In the genomic region with DNA sequence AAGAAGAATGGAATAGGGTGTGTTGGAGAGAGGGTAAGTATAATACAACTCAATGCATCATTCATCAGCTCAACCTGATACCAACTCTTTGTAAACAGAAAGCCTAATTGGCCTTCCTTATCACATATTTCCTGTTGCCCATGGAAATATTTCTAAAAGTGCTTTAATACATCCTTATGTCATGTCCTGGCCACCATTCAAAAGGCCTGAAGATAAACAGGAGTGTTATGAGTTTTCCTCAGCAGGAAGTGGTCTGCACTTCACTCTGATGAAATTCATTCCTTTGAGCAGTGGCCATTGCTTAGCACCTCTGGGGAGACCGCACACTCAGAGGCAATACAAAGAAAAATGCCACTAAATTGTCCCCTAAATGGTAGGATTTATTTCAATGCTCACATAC, we compare ENCODE assay signal across 22 cellular contexts.
DNase-seq lines count a peak whose midpoint lies in the region; TF ChIP-seq lines count a peak whose summit lies in the region.
"Had no signal": no experiment of that assay in that cellular context is flagged by ENCODE, and none has a peak within 500 bp of the region (broad histone marks: within the 10 kb centered on the region; RNA-seq: fewer than 3 reads in every experiment).

No MANE protein-coding gene starts in this region.

- no peak overlapping the region for H4K91ac ChIP-seq in mesenchymal stem cell (ENCODE audit: low read length)

- no peak overlapping the region for H3K23ac ChIP-seq in mesenchymal stem cell (ENCODE audit: low read length in 2 of 2)

- no peaks in the 10 kb centered on the region for H3K9me3 ChIP-seq in Loucy (ENCODE audit: insufficient read depth, low read depth, low read length)
- H3K9me3 ChIP-seq in mesenchymal stem cell (ENCODE audit: control insufficient read depth, low read length): no peaks in the 10 kb centered on the region
- H3K9me3 ChIP-seq: HAP-1, ovary, sigmoid colon, testis had no signal

- H3K14ac ChIP-seq in mesenchymal stem cell (ENCODE audit: low read length in 2 of 2): no peak overlapping the region

- H3K36me3 ChIP-seq in Loucy (ENCODE audit: insufficient read depth, low read length) (no peaks in the 10 kb centered on the region), mesenchymal stem cell (ENCODE audit: control insufficient read depth in 1 of 2, insufficient read depth in 2 of 2, low read depth in 1 of 2, low read length in 2 of 2) (no peaks in the 10 kb centered on the region)
- H3K36me3 ChIP-seq: HAP-1, ovary, sigmoid colon had no signal

- H2BK120ac ChIP-seq in mesenchymal stem cell (ENCODE audit: low read depth, low read length): no peak overlapping the region

- H3F3A ChIP-seq in Loucy (ENCODE audit: low read depth): no peaks in the 10 kb centered on the region

- H3K9ac ChIP-seq in Loucy (ENCODE audit: low read depth, low read length, poor library complexity, severe bottlenecking) (no peak overlapping the region), mesenchymal stem cell (ENCODE audit: low read length) (no peak overlapping the region)

- no peak overlapping the region for H2BK12ac ChIP-seq in mesenchymal stem cell (ENCODE audit: low read length in 2 of 2)

- H2AFZ ChIP-seq in Loucy (ENCODE audit: low read length): no peak overlapping the region
- H2AFZ ChIP-seq in mesenchymal stem cell (ENCODE audit: low read depth, low read length): no peak overlapping the region

- H3K4me2 ChIP-seq in Loucy (ENCODE audit: low read depth, low read length, poor library complexity, severe bottlenecking): peak overlapping the region; percentile 31
- H3K4me2 ChIP-seq in mesenchymal stem cell (ENCODE audit: low read length, poor library complexity, severe bottlenecking): no peak overlapping the region

- H3K4ac ChIP-seq in mesenchymal stem cell (ENCODE audit: low read depth in 1 of 2, low read length in 2 of 2): no peak overlapping the region

- H3K18ac ChIP-seq in mesenchymal stem cell (ENCODE audit: low read depth in 1 of 2, low read length in 2 of 2): no peak overlapping the region

- H3K79me2 ChIP-seq in Loucy (ENCODE audit: insufficient read depth, low read length): no peaks in the 10 kb centered on the region

- no peak overlapping the region for H2BK5ac ChIP-seq in mesenchymal stem cell (ENCODE audit: low read depth, low read length, poor library complexity, severe bottlenecking)

- DNase-seq in EH (ENCODE audit: low read depth) (peak; percentile 89), cardiac fibroblast (ENCODE audit: low read depth in 2 of 2) (peak; percentile 79 to 89), mesenchymal stem cell (peak; percentile 83), DMS53 (lab: John Stamatoyannopoulos, UW) (no peak), GM13977 (ENCODE audit: low spot score) (no peak), midbrain (lab: John Stamatoyannopoulos, UW) (no peak)
- DNase-seq: activated CD4-positive, alpha-beta memory T cell treated with anti-CD3 and anti-CD28 coated beads, Interleukin-2, amount 10 ng/mL, durations not matched to agents 7 days and 5 days; activated naive CD8-positive, alpha-beta T cell treated with anti-CD3 and anti-CD28 coated beads, Interleukin-2, amount 10 ng/mL, durations not matched to agents 7 days and 5 days; activated T-cell treated with anti-CD3 and anti-CD28 coated beads, Interleukin-2, amount 50 U/mL, for 72 hours; C1 segment of cervical spinal cord; left cardiac atrium; NCI-H446 treated with DMSO at 0.1 percent for 48 hours; OCI-M1; ovary; sigmoid colon; stimulated activated CD4-positive, alpha-beta T cell treated with anti-CD3 and anti-CD28 coated beads, Interleukin-4, amount 100 ng/mL, for 1 hour; stimulated activated CD8-positive, alpha-beta memory T cell treated with anti-CD3 and anti-CD28 coated beads, Interleukin-4, amount 100 ng/mL, for 48 hours; testis had no signal

- H3K27me3 ChIP-seq in Loucy (ENCODE audit: insufficient read depth, low read length, poor library complexity, severe bottlenecking) (no peaks in the 10 kb centered on the region), mesenchymal stem cell (ENCODE audit: control insufficient read depth in 1 of 2, insufficient read depth in 1 of 2, low read length in 2 of 2) (no peaks in the 10 kb centered on the region)
- H3K27me3 ChIP-seq: ovary, sigmoid colon, testis had no signal

- no peaks in the 10 kb centered on the region for H3K79me1 ChIP-seq in mesenchymal stem cell (replicated peaks; ENCODE audit: low read length, poor library complexity, severe bottlenecking)

- H2AK5ac ChIP-seq in mesenchymal stem cell (ENCODE audit: low read length, severe bottlenecking): no peak overlapping the region

- no peaks in the 10 kb centered on the region for H4K20me1 ChIP-seq in Loucy (ENCODE audit: insufficient read depth, low read length, poor library complexity, severe bottlenecking)

- no peak overlapping the region for H4K8ac ChIP-seq in mesenchymal stem cell (ENCODE audit: low read length)

- in situ Hi-C loops in GM13977 (cut with MboI; ENCODE audit: low pct_unique_long_range_greater_than_20kb, low sequenced_read_pairs, unreplicated experiment): no loop called here

- no peaks in the 10 kb centered on the region for H3K9me2 ChIP-seq in Loucy (replicated peaks; ENCODE audit: low read depth, low read length)

- TF ChIP-seq CTCF in Loucy (conservative IDR thresholded peaks at IDR 0.05; ENCODE audit: low read length) (no peak), cardiac fibroblast (IDR thresholded peaks at IDR 0.05; ENCODE audit: low read depth, low read length) (no peak), GM13977 (IDR thresholded peaks at IDR 0.05; ENCODE audit: extremely low read depth, insufficient read depth, missing control alignments) (no peak)

- 80% methylated on average over 1 of the region's 1 CpG for WGBS in mesenchymal stem cell

- H2BK15ac ChIP-seq in mesenchymal stem cell (ENCODE audit: low read depth, poor library complexity, severe bottlenecking): no peak overlapping the region

- H3K4me3 ChIP-seq in Loucy (ENCODE audit: low read length, poor library complexity, severe bottlenecking) (peak overlapping the region; percentile 14), cardiac fibroblast (replicated peaks in 1 of 2; ENCODE audit: low read depth in 2 of 2, low read length in 2 of 2) (no peak overlapping the region), mesenchymal stem cell (ENCODE audit: insufficient read depth in 1 of 2, low read depth in 1 of 2, low read length in 2 of 2) (no peak overlapping the region)
- H3K4me3 ChIP-seq: HAP-1, ovary, sigmoid colon, testis had no signal

- no peak overlapping the region for H3K27ac ChIP-seq in mesenchymal stem cell (ENCODE audit: low read length, poor library complexity, severe bottlenecking)
- H3K27ac ChIP-seq: epithelial cell of prostate, ovary, sigmoid colon, testis, VCaP had no signal

- H3K4me1 ChIP-seq in Loucy (ENCODE audit: insufficient read depth, low read length, poor library complexity, severe bottlenecking) (peaks cover 23% of the 10 kb centered on the region), mesenchymal stem cell (ENCODE audit: control insufficient read depth, insufficient read depth, low read depth, low read length) (no peaks in the 10 kb centered on the region)
- H3K4me1 ChIP-seq: HAP-1, sigmoid colon, testis had no signal

Comparison
In these comparisons a context has a peak if more than half of its experiments do, and no peak if none do; other contexts are left out.
1. DNase-seq: peak in EH (single experiment), cardiac fibroblast (2 of 2) and mesenchymal stem cell (single experiment); none in DMS53 (single experiment), GM13977 (single experiment) and midbrain (single experiment).